Comparison of ENCODE assay signal across 2 cellular contexts in the genomic region with DNA sequence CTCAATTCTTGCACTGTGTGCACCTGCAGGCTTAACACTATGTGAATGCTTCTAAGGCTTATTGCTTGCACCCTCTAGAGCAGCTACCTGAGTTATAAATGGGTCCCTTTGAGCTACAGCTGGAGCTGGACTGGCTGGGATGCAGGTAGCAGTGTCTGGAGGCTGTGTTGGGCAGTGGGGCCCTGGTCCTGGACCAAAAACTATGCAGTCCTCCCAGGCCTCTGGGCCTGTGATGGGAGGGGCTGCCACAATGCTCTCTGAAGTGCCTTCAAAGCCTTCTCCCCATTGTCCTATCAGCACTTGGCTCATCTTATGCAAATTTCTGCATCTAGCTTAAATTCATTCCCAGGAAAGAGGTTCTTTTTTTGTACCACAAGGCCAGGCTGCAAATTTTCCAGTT.
TF ChIP-seq lines count a peak whose summit lies in the region.

No MANE protein-coding gene starts in this region.

TF ChIP-seq in SK-N-SH treated with all-trans-retinoic acid at 6 μM for 48 hours, 23 proteins besides CTCF, POLR2A, EP300 and RAD21 (continued from another document):
- TF ChIP-seq, protein P1, sequence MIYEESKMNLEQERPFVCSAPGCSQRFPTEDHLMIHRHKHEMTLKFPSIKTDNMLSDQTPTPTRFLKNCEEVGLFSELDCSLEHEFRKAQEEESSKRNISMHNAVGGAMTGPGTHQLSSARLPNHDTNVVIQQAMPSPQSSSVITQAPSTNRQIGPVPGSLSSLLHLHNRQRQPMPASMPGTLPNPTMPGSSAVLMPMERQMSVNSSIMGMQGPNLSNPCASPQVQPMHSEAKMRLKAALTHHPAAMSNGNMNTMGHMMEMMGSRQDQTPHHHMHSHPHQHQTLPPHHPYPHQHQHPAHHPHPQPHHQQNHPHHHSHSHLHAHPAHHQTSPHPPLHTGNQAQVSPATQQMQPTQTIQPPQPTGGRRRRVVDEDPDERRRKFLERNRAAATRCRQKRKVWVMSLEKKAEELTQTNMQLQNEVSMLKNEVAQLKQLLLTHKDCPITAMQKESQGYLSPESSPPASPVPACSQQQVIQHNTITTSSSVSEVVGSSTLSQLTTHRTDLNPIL (CRISPR knock-in tag; IDR thresholded peaks at IDR 0.05; ENCODE audit: low read depth): no peak
- TF ChIP-seq SNAI2 (CRISPR knock-in tag; IDR thresholded peaks at IDR 0.05) (no peak), ZNF8 (CRISPR knock-in tag; IDR thresholded peaks at IDR 0.05) (no peak), ZNF565 (CRISPR knock-in tag; conservative IDR thresholded peaks at IDR 0.05; ENCODE audit: low read depth) (no peak), PPARA (CRISPR knock-in tag; IDR thresholded peaks at IDR 0.05; ENCODE audit: borderline replicate concordance) (no peak)

TF ChIP-seq in SK-N-SH, 30 proteins besides CTCF, POLR2A, EP300 and RAD21 (continued from another document):
- TF ChIP-seq, protein P2, sequence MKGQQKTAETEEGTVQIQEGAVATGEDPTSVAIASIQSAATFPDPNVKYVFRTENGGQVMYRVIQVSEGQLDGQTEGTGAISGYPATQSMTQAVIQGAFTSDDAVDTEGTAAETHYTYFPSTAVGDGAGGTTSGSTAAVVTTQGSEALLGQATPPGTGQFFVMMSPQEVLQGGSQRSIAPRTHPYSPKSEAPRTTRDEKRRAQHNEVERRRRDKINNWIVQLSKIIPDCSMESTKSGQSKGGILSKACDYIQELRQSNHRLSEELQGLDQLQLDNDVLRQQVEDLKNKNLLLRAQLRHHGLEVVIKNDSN (IDR thresholded peaks at IDR 0.05; ENCODE audit: borderline replicate concordance, low read depth): no peak
- no peak for TF ChIP-seq POLR2AphosphoS5 (IDR thresholded peaks at IDR 0.05; ENCODE audit: low read depth, low read length)
TF ChIP-seq in SK-N-SH: peak in this region for 0.
